Comparison of ENCODE assay signal across 1 cellular context in the genomic region with DNA sequence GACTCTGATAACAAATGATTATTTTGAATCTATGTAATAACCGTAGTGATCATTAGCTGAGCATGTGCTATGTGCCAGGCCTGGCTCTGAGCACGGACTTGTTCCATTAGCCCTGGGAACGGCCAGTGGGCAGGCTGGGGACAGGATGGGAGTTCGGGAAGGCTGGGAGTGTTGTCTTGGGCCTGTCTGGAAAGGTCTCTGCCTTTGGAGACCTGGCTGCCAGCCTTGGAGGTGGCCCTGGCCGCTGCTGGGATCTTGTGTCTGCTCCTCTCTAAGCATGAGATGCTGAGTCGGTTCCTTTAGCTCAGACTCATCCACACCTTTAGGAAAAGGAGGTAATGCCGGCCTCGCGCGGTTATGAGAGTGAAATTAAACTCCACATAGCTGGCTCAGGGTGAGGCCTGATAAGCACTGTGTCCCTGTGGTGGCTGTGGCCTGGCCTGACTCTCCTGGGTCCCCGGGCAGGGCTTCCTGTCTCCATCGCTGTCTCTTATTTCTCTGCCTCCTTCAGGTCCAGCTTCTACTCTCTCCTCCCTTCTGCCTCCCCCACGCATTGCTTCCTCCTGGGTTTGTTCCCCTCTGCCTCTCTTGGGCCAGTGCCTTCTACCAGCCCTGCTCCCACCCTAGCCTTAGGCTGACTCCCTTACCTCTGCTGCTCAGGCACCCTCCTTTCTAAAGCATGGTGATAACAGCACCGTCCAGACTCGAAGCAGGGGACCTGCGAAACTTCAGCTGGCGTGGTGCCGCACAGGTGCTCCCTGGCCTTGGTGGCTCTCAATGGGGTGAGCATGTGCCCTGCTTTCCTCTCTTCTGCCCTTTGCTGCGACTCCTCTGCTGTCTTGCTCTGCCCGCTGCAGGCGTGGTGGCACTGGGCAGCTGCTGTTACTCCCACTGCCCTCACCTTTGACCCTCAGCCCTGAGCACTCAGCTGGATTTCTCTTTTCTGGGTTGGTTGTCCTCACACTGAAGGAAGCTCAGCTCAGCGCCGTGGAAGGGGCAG.
TF ChIP-seq lines count a peak whose summit lies in the region.

No MANE protein-coding gene starts in this region.

TF ChIP-seq in HepG2, 621 proteins besides CTCF, POLR2A, EP300 and RAD21 (continued from another document):
- TF ChIP-seq MAFK (conservative IDR thresholded peaks at IDR 0.05 in 1 of 2, IDR thresholded peaks at IDR 0.05 in 1 of 2; ENCODE audit: low read length in 2 of 2): 0 out of 4 replicates have a peak, but pooled peaks of 1 of the 2 experiments have one; percentile 8
